In the genomic region with DNA sequence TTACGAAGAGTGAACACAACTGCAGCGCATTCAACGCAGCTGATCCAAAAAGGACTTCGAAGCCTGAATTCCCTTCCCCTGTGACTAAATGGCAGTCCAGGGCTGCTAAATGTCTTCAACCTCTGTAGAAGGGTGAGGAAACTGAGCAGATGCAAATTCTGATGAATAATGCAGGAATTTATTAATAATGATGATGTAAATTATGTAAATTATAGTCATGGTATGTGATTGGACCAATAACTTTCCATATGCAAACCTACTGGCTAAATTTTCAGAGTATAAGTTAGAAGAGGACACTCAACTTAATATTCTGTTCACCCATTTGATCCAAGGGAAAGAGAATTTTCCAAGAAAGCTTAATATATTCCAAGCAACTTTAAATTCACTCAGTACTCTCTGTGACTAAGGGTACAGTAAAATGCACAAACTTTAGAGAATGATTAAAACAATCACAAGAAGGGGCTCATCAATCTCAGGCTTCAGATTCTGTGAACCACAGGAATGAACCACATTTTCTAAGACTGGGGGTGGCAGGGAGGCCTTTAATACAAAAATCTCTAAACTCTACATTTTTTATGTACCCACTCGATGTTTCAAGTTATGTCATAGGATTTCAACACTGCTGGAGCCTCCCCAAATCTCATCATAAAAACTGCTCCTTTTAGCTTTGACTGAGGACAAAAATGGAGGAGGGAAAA, we compare ENCODE assay signal across 18 cellular contexts. TPM values are rescaled to one million over a fixed set of nuclear protein-coding genes. Genes with fewer than 3 reads are reported as not detected.
DNase-seq lines count a peak whose midpoint lies in the region; TF ChIP-seq lines count a peak whose summit lies in the region.
"Had no signal": no experiment of that assay in that cellular context is flagged by ENCODE, and none has a peak within 500 bp of the region (broad histone marks: within the 10 kb centered on the region; RNA-seq: fewer than 3 reads in every experiment).

No MANE protein-coding gene starts in this region.

- TF ChIP-seq POLR2A in suprapubic skin (IDR thresholded peaks at IDR 0.05), result no peak

- H3K4me3 ChIP-seq in HAP-1, result peak overlapping the region; percentile 91
- peak overlapping the region; percentile 79 for H3K4me3 ChIP-seq in suprapubic skin

- no peak for TF ChIP-seq CTCF in brain (conservative IDR thresholded peaks at IDR 0.05)
- TF ChIP-seq CTCF in suprapubic skin (IDR thresholded peaks at IDR 0.05), result no peak

- peaks cover 0 to 4% (median 0%) of the 10 kb centered on the region in 5 experiments for H3K9me3 Mint-ChIP-seq in brain
- H3K9me3 Mint-ChIP-seq in activated naive CD4-positive, alpha-beta T cell treated with anti-CD3 and anti-CD28 coated beads, Interleukin-2, amount 10 ng/mL, durations not matched to agents 7 days and 5 days, result no peaks in the 10 kb centered on the region
- H3K9me3 Mint-ChIP-seq: activated T-helper 1 cell treated with anti-CD3 and anti-CD28 coated beads, Interleukin-12 subunit alpha, Interleukin-12 subunit beta, Interleukin-2, Interleukin-4 antibody, amounts not matched to agents 30 ng/mL and 10 ng/mL and 1 ng/mL, durations not matched to agents 14 hours and 24 hours and 36 hours; CD4-positive, alpha-beta T cell had no signal

- no peaks in the 10 kb centered on the region for H3K27me3 ChIP-seq in HAP-1 (ENCODE audit: low read depth)
- peaks cover 2% of the 10 kb centered on the region for H3K27me3 ChIP-seq in layer of hippocampus (ENCODE audit: control insufficient read depth, insufficient read depth, low read length)
- H3K27me3 ChIP-seq in suprapubic skin, result peaks cover 16% of the 10 kb centered on the region

- H3K27ac ChIP-seq in layer of hippocampus (ENCODE audit: low read depth, low read length) (peak overlapping the region; percentile 96), suprapubic skin (peak overlapping the region; percentile 67)

- H3K36me3 Mint-ChIP-seq in brain, result peaks cover 33% of the 10 kb centered on the region
- peaks cover 3% of the 10 kb centered on the region for H3K36me3 Mint-ChIP-seq in activated naive CD4-positive, alpha-beta T cell treated with anti-CD3 and anti-CD28 coated beads, Interleukin-2, amount 10 ng/mL, durations not matched to agents 7 days and 5 days

- peaks cover 21% of the 10 kb centered on the region for H3K27me3 Mint-ChIP-seq in brain
- peaks cover 54% of the 10 kb centered on the region for H3K27me3 Mint-ChIP-seq in activated naive CD4-positive, alpha-beta T cell treated with anti-CD3 and anti-CD28 coated beads, Interleukin-2, amount 10 ng/mL, durations not matched to agents 7 days and 5 days

- peak overlapping the region; percentile 96 to 99 (median 97) for H3K27ac Mint-ChIP-seq in brain
- H3K27ac Mint-ChIP-seq in activated naive CD4-positive, alpha-beta T cell treated with anti-CD3 and anti-CD28 coated beads, Interleukin-2, amount 10 ng/mL, durations not matched to agents 7 days and 5 days, result no peak overlapping the region
- H3K27ac Mint-ChIP-seq: activated T-helper 1 cell treated with anti-CD3 and anti-CD28 coated beads, Interleukin-12 subunit alpha, Interleukin-12 subunit beta, Interleukin-2, Interleukin-4 antibody, amounts not matched to agents 30 ng/mL and 10 ng/mL and 1 ng/mL, durations not matched to agents 14 hours and 24 hours and 36 hours; CD4-positive, alpha-beta T cell had no signal

- TF ChIP-seq EP300 in suprapubic skin (IDR thresholded peaks at IDR 0.05), result no peak

- no peak for DNase-seq in HAP-1 (ENCODE audit: low spot score in 2 of 2)
- DNase-seq in suprapubic skin (ENCODE audit: low spot score in 2 of 2), result peak in 1 of 2 donors; percentile 18
- no peak for DNase-seq in NOMO-1 treated with DMSO at 0.1 percent for 48 hours (lab: John Stamatoyannopoulos, UW; ENCODE audit: unreplicated experiment)
- no peak for DNase-seq in activated naive CD4-positive, alpha-beta T cell treated with anti-CD3 and anti-CD28 coated beads, Interleukin-2, amount 10 ng/mL, durations not matched to agents 7 days and 5 days
- DNase-seq in activated CD4-positive, CD25-positive, alpha-beta regulatory T cell (lab: John Stamatoyannopoulos, UW), result no peak
- no peak for DNase-seq in germinal center (ENCODE audit: low spot score)
- DNase-seq: activated CD4-positive, alpha-beta T cell treated with anti-CD3 and anti-CD28 coated beads for 48 hours; CD4-positive, alpha-beta T cell; effector memory CD4-positive, alpha-beta T cell; glutamatergic neuron; left cardiac atrium; NCI-H2081; NCI-H774; T-helper 2 cell had no signal

- CTCF ChIA-PET in activated naive CD4-positive, alpha-beta T cell treated with anti-CD3 and anti-CD28 coated beads, Interleukin-2, amount 10 ng/mL, durations not matched to agents 7 days and 5 days (lab: Charles Lee), result interaction anchor here (0.7 kb wide), 1 partner anchor 57 kb away, joined by 3 read pairs; no protein-coding TSS in a partner anchor

- 54% methylated on average over 5 of the region's 5 CpGs for WGBS in suprapubic skin

- peaks cover 83% of the 10 kb centered on the region for H3K4me1 Mint-ChIP-seq in brain
- peaks cover 6% of the 10 kb centered on the region for H3K4me1 Mint-ChIP-seq in activated naive CD4-positive, alpha-beta T cell treated with anti-CD3 and anti-CD28 coated beads, Interleukin-2, amount 10 ng/mL, durations not matched to agents 7 days and 5 days

- H3K4me1 ChIP-seq in HAP-1 (peaks cover 34% of the 10 kb centered on the region), suprapubic skin (peaks cover 63% of the 10 kb centered on the region)

- H3K9me3 ChIP-seq in HAP-1 (no peaks in the 10 kb centered on the region), suprapubic skin (no peaks in the 10 kb centered on the region)

- in situ Hi-C loops in HAP-1 (cut with MboI; ENCODE audit: low sequenced_read_pairs), result no loop called here

- H3K36me3 ChIP-seq in HAP-1 (replicated peaks) (peaks cover 40% of the 10 kb centered on the region), suprapubic skin (no peaks in the 10 kb centered on the region)

- peak overlapping the region; percentile 91 to 99 (median 98) for H3K4me3 Mint-ChIP-seq in brain
- H3K4me3 Mint-ChIP-seq in activated naive CD4-positive, alpha-beta T cell treated with anti-CD3 and anti-CD28 coated beads, Interleukin-2, amount 10 ng/mL, durations not matched to agents 7 days and 5 days, result no peak overlapping the region
- H3K4me3 Mint-ChIP-seq: activated T-helper 1 cell treated with anti-CD3 and anti-CD28 coated beads, Interleukin-12 subunit alpha, Interleukin-12 subunit beta, Interleukin-2, Interleukin-4 antibody, amounts not matched to agents 30 ng/mL and 10 ng/mL and 1 ng/mL, durations not matched to agents 14 hours and 24 hours and 36 hours; CD4-positive, alpha-beta T cell had no signal

RNA-seq across cellular contexts. Expression of a gene that starts 3.5 kb away (rescaled TPM):
- 88.5 TPM for polyA plus RNA-seq in brain (ENCODE audit: insufficient read depth, low read depth, low replicate concordance)
- 100 to 1,000 TPM; 105 to 222 (median 155) TPM for total RNA-seq in suprapubic skin
- total RNA-seq: activated T-helper 1 cell treated with anti-CD3 and anti-CD28 coated beads, Interleukin-12 subunit alpha, Interleukin-12 subunit beta, Interleukin-2, Interleukin-4 antibody, amounts not matched to agents 30 ng/mL and 10 ng/mL and 1 ng/mL, durations not matched to agents 14 hours and 24 hours and 36 hours; myocyte had no signal
